In genomic region chr9:78031826-78032598, GRCh38 we compare ENCODE assay signal across 8 cellular contexts. TPM values are rescaled to one million over a fixed set of nuclear protein-coding genes. Genes with fewer than 3 reads are reported as not detected.
DNase-seq lines count a peak whose midpoint lies in the region; ATAC-seq lines count a peak whose summit lies in the region.

No MANE protein-coding gene starts in this region.

- intact Hi-C loops in Right ventricle myocardium inferior (cut with DNase I): no loop called here

- peaks cover 3% of the 10 kb centered on the region for H3K27me3 Mint-ChIP-seq in activated naive CD8-positive, alpha-beta T cell treated with anti-CD3 and anti-CD28 coated beads, Interleukin-2, amount 50 U/mL, for 24 hours

- peaks cover 34% of the 10 kb centered on the region for H3K4me1 Mint-ChIP-seq in activated naive CD8-positive, alpha-beta T cell treated with anti-CD3 and anti-CD28 coated beads, Interleukin-2, amount 50 U/mL, for 24 hours

- peak overlapping the region; percentile 92 for H3K9ac ChIP-seq in ES-I3 (ENCODE audit: low read depth, low read length)

- DNase-seq in NCI-H1105 treated with DMSO at 0.1 percent for 48 hours (lab: John Stamatoyannopoulos, UW) (peak; percentile 83), T follicular helper cell (ENCODE audit: low read depth) (peak; percentile 64), Right ventricle myocardium inferior (ENCODE audit: missing footprints) (peak; percentile 97), occipital lobe (lab: John Stamatoyannopoulos, UW) (peak; percentile 86), superior temporal gyrus (ENCODE audit: extremely low spot score) (peak; percentile 88), cortex of kidney (lab: John Stamatoyannopoulos, UW) (no peak)
- peak; percentile 67 for DNase-seq in activated naive CD8-positive, alpha-beta T cell treated with anti-CD3 and anti-CD28 coated beads, Interleukin-2, amount 50 U/mL, for 24 hours

- no peaks in the 10 kb centered on the region for H3K36me3 Mint-ChIP-seq in activated naive CD8-positive, alpha-beta T cell treated with anti-CD3 and anti-CD28 coated beads, Interleukin-2, amount 50 U/mL, for 24 hours (ENCODE audit: low read depth)

- no peaks in the 10 kb centered on the region for H3K36me3 ChIP-seq in ES-I3 (ENCODE audit: insufficient read depth, low read length)

- H3K4me1 ChIP-seq in ES-I3 (ENCODE audit: insufficient read depth, low read length): peaks cover 22% of the 10 kb centered on the region

- ATAC-seq in activated naive CD8-positive, alpha-beta T cell treated with anti-CD3 and anti-CD28 coated beads, Interleukin-2, amount 50 U/mL, for 24 hours: peak; percentile 54
- ATAC-seq in Right ventricle myocardium inferior: peak; percentile 94

- H3K27ac Mint-ChIP-seq in activated naive CD8-positive, alpha-beta T cell treated with anti-CD3 and anti-CD28 coated beads, Interleukin-2, amount 50 U/mL, for 24 hours: peak overlapping the region; percentile 80

- H3K9me3 Mint-ChIP-seq in activated naive CD8-positive, alpha-beta T cell treated with anti-CD3 and anti-CD28 coated beads, Interleukin-2, amount 50 U/mL, for 24 hours: no peaks in the 10 kb centered on the region

- H3K4me3 Mint-ChIP-seq in activated naive CD8-positive, alpha-beta T cell treated with anti-CD3 and anti-CD28 coated beads, Interleukin-2, amount 50 U/mL, for 24 hours: peak overlapping the region; percentile 82

- H3K9me3 ChIP-seq in ES-I3 (ENCODE audit: control insufficient read depth, insufficient read depth, low read length): no peaks in the 10 kb centered on the region

RNA-seq across cellular contexts. Expression of gene GNAQ, which starts 0.4 kb away (rescaled TPM):
- total RNA-seq in Right ventricle myocardium inferior (15.9 TPM), occipital lobe (169 TPM)

Comparison
In these comparisons a context has a peak if more than half of its experiments do, and no peak if none do; other contexts are left out.
1. RNA of gene GNAQ, which starts 0.4 kb away (total RNA-seq): 169 TPM in occipital lobe (single experiment); 15.9 TPM in Right ventricle myocardium inferior (single experiment); every median in the first group is over 10 times any median in the second.